8 cellular contexts compared by ENCODE assay signal in genomic region chr19:6373813-6374108, GRCh38. TPM values are rescaled to one million over a fixed set of nuclear protein-coding genes. Genes with fewer than 3 reads are reported as not detected.
DNase-seq lines count a peak whose midpoint lies in the region; ATAC-seq and TF ChIP-seq lines count a peak whose summit lies in the region.

No MANE protein-coding gene starts in this region.

- H3K27ac Mint-ChIP-seq in progenitor cell of endocrine pancreas = peak overlapping the region; percentile 85

- peak overlapping the region; percentile 87 for H3K4me3 Mint-ChIP-seq in progenitor cell of endocrine pancreas (ENCODE audit: low read depth)

- TF ChIP-seq CTCF in Peyer's patch (IDR thresholded peaks at IDR 0.05) (no peak), progenitor cell of endocrine pancreas (IDR thresholded peaks at IDR 0.05; ENCODE audit: unreplicated experiment) (no peak)

- H3K36me3 ChIP-seq in ES-I3 (ENCODE audit: insufficient read depth, low read length) = peaks cover 4% of the 10 kb centered on the region; the same call in 1 of the 2 replicates
- H3K36me3 ChIP-seq in Peyer's patch = peaks cover 0 to 20% (median 0%) of the 10 kb centered on the region in 3 donors

- H3K27me3 Mint-ChIP-seq in progenitor cell of endocrine pancreas = no peaks in the 10 kb centered on the region

- H3K4me1 Mint-ChIP-seq in progenitor cell of endocrine pancreas (ENCODE audit: low read depth) = peaks cover 5% of the 10 kb centered on the region

- ATAC-seq in GM21717 (IDR thresholded peaks at IDR 0.05; ENCODE audit: unreplicated experiment) (no peak), sciatic nerve (no peak)

- H3K9me3 ChIP-seq in ES-I3 (ENCODE audit: control insufficient read depth, insufficient read depth, low read length) = no peaks in the 10 kb centered on the region
- no peaks in the 10 kb centered on the region for H3K9me3 ChIP-seq in Peyer's patch

- H3K9me3 Mint-ChIP-seq in progenitor cell of endocrine pancreas (ENCODE audit: low read depth) = no peaks in the 10 kb centered on the region

- H3K27me3 ChIP-seq in Peyer's patch = no peaks in the 10 kb centered on the region

- no peak for TF ChIP-seq POLR2A in Peyer's patch (IDR thresholded peaks at IDR 0.05)

- H3K9ac ChIP-seq in ES-I3 (ENCODE audit: low read depth, low read length) = peak overlapping the region; percentile 56

- H3K4me3 ChIP-seq in Peyer's patch = peak overlapping the region; percentile 66 to 98 (median 83)

- H3K27ac ChIP-seq in Peyer's patch (peak overlapping the region; percentile 96 to 100 (median 98)), epithelial cell of prostate (peak overlapping the region; percentile 83)

- DNase-seq in Peyer's patch = no peak
- DNase-seq in epithelial cell of prostate (ENCODE audit: low read depth, low spot score) = no peak
- DNase-seq in progenitor cell of endocrine pancreas (ENCODE audit: low spot score, unreplicated experiment) = no peak
- no peak for DNase-seq in NCI-H2196 treated with DMSO at 0.1 percent for 48 hours (lab: John Stamatoyannopoulos, UW; ENCODE audit: unreplicated experiment)
- no peak for DNase-seq in sciatic nerve (ENCODE audit: low spot score)
- DNase-seq in activated CD4-positive, alpha-beta T cell treated with anti-CD3 and anti-CD28 coated beads for 48 hours = no peak

- intact Hi-C loops in sciatic nerve (cut with DNase I) = no loop called here

- H3K36me3 Mint-ChIP-seq in progenitor cell of endocrine pancreas (ENCODE audit: insufficient read depth) = peaks cover 11% of the 10 kb centered on the region

- H3K4me1 ChIP-seq in ES-I3 (ENCODE audit: insufficient read depth, low read length) = peaks cover 3% of the 10 kb centered on the region; the same call in 1 of the 2 replicates
- H3K4me1 ChIP-seq in Peyer's patch = peaks cover 0 to 15% (median 0%) of the 10 kb centered on the region in 4 donors

RNA-seq across cellular contexts. Expression of gene ALKBH7, which starts 1.2 kb away (rescaled TPM):
- total RNA-seq in Peyer's patch = 100 to 1,000 TPM in 2 of 4 donors, 10 to 100 TPM in 2; 51.2 to 121 (median 108) TPM
- total RNA-seq in progenitor cell of endocrine pancreas = 72.1 and 79.1 TPM in 2 replicates
- total RNA-seq in sciatic nerve = 55.6 TPM

RNA-seq across cellular contexts. Expression of gene PSPN, which starts 2.0 kb away (rescaled TPM):
- total RNA-seq in Peyer's patch = 1 to 10 TPM in 3 of 4 donors, under 1 TPM in 1; 0.83 to 5.2 (median 2.2) TPM
- 4.3 TPM in 2 replicates for total RNA-seq in progenitor cell of endocrine pancreas
- 2.1 TPM for total RNA-seq in sciatic nerve

RNA-seq across cellular contexts. Expression of gene CLPP, which starts 12.4 kb away (rescaled TPM):
- 10 to 100 TPM; 62.9 to 79.9 (median 69.8) TPM for total RNA-seq in Peyer's patch
- 58.0 and 61.3 TPM in 2 replicates for total RNA-seq in progenitor cell of endocrine pancreas
- 43.8 TPM for total RNA-seq in sciatic nerve

RNA-seq across cellular contexts. Expression of gene GTF2F1, which starts 19.2 kb away (rescaled TPM):
- 10 to 100 TPM; 36.3 to 97.4 (median 54.0) TPM for total RNA-seq in Peyer's patch
- total RNA-seq in progenitor cell of endocrine pancreas = 75.1 and 77.8 TPM in 2 replicates
- total RNA-seq in sciatic nerve = 44.7 TPM

RNA-seq across cellular contexts. Expression of gene ACER1, which starts 40.3 kb away (rescaled TPM):
- total RNA-seq in Peyer's patch (under 1 TPM in 1 of 4 donors, not detected in 3; 0.67 TPM), progenitor cell of endocrine pancreas (not detected in 2 replicates), sciatic nerve (not detected)
